ENCODE assay signal across 20 cellular contexts in the genomic region with DNA sequence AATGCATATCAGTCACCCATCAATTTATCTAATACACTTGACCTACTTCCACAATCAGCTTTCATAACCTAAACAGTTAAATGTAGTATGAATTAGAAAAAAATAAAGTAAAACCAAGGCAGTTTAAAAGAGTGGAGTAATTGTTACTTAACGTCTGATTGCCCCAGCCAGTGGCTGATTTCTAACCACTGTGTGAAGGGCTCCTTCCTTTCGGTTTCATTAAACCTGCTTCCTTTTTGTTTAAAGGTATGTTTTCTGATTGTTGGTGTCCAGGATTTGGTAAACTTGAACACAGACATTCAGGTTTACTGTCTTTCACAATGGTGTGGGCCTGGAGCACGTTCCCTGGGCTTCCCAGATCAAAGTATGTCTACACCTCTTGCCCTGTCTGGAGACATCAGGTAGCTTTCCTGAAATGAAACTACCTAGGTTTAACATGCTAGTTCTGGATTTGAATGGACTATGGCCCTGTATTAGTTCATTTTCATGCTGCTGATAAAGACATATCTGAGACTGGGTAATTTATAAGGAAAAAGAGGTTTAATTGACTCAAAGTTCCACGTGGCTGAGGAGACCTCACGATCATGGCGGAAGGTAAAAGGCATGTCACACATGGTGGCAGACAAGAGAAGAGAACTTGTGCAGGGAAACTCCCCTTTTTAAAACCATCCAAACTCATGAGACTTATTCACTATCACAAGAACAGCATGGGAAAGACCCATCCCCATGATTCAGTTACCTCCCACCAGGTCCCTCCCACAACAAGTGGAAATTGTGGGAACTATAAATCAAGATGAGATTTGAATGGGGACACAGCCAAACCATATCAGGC.
A peak's percentile ranks its signal among the peaks of the same experiment; 100 is the strongest.
DNase-seq lines count a peak whose midpoint lies in the region; ATAC-seq and TF ChIP-seq lines count a peak whose summit lies in the region.
"Had no signal": no experiment of that assay in that cellular context is flagged by ENCODE, and none has a peak within 500 bp of the region (broad histone marks: within the 10 kb centered on the region; RNA-seq: fewer than 3 reads in every experiment).

No MANE protein-coding gene starts in this region.

- TF ChIP-seq EP300 in sigmoid colon (IDR thresholded peaks at IDR 0.05) = no peak

- no peaks in the 10 kb centered on the region for H3K27me3 Mint-ChIP-seq in activated naive CD4-positive, alpha-beta T cell treated with anti-CD3 and anti-CD28 coated beads, Interleukin-2, amount 50 U/mL, for 24 hours
- no peaks in the 10 kb centered on the region for H3K27me3 Mint-ChIP-seq in activated T-helper 2 cell treated with anti-CD3 and anti-CD28 coated beads, Interferon-gamma antibody, Interleukin-2, Interleukin-4, amounts not matched to agents 10 μg/mL and 5 μg/mL and 100 μg/mL, durations not matched to agents 14 hours and 24 hours and 36 hours (ENCODE audit: low read depth)

- H3K36me3 ChIP-seq in upper lobe of right lung (no peaks in the 10 kb centered on the region), sigmoid colon (no peaks in the 10 kb centered on the region)
- H3K36me3 ChIP-seq: ascending aorta, SJCRH30, vagina had no signal

- peak overlapping the region; percentile 19 for H3K27ac Mint-ChIP-seq in activated naive CD4-positive, alpha-beta T cell treated with anti-CD3 and anti-CD28 coated beads, Interleukin-2, amount 50 U/mL, for 24 hours
- peak overlapping the region; percentile 60 for H3K27ac Mint-ChIP-seq in activated T-helper 2 cell treated with anti-CD3 and anti-CD28 coated beads, Interferon-gamma antibody, Interleukin-2, Interleukin-4, amounts not matched to agents 10 μg/mL and 5 μg/mL and 100 μg/mL, durations not matched to agents 14 hours and 24 hours and 36 hours

- ATAC-seq in upper lobe of right lung = peak; percentile 41
- no peak for ATAC-seq in GM19463 (IDR thresholded peaks at IDR 0.05; ENCODE audit: unreplicated experiment)
- ATAC-seq: psoas muscle had no signal

- no peak for TF ChIP-seq POLR2A in sigmoid colon (IDR thresholded peaks at IDR 0.05)

- H3K27ac ChIP-seq in upper lobe of right lung (no peak overlapping the region), sigmoid colon (no peak overlapping the region)
- H3K27ac ChIP-seq: ascending aorta, PC-9, psoas muscle, SJCRH30, vagina had no signal

- DNase-seq in activated naive CD4-positive, alpha-beta T cell (lab: John Stamatoyannopoulos, UW) = no peak
- DNase-seq in MV-4-11 (lab: John Stamatoyannopoulos, UW) (peak; percentile 41), upper lobe of right lung (no peak), cerebellum (ENCODE audit: low spot score) (no peak), sigmoid colon (no peak)
- no peak for DNase-seq in activated T-helper 2 cell treated with anti-CD3 and anti-CD28 coated beads, Interferon-gamma antibody, Interleukin-2, Interleukin-4, amounts not matched to agents 10 μg/mL and 5 μg/mL and 100 μg/mL, durations not matched to agents 14 hours and 24 hours and 36 hours (ENCODE audit: low spot score)
- DNase-seq: activated CD4-positive, CD25-positive, alpha-beta regulatory T cell; activated gamma-delta T cell treated with Interleukin-2 at 50 U/mL for 16 hours; DND-41; effector memory CD4-positive, alpha-beta T cell; NCI-H1105; NCI-H526 treated with DMSO at 0.1 percent for 48 hours; PC-9; psoas muscle; SJCRH30 had no signal

- H3K4me3 ChIP-seq in upper lobe of right lung (no peak overlapping the region), sigmoid colon (no peak overlapping the region)
- H3K4me3 ChIP-seq: ascending aorta, PC-9, psoas muscle, SJCRH30, smooth muscle cell, vagina had no signal

- no peak for TF ChIP-seq CTCF in upper lobe of right lung (IDR thresholded peaks at IDR 0.05)
- TF ChIP-seq CTCF in sigmoid colon (IDR thresholded peaks at IDR 0.05) = no peak

- peaks cover 10% of the 10 kb centered on the region for H3K4me1 Mint-ChIP-seq in activated naive CD4-positive, alpha-beta T cell treated with anti-CD3 and anti-CD28 coated beads, Interleukin-2, amount 50 U/mL, for 24 hours
- H3K4me1 Mint-ChIP-seq in activated T-helper 2 cell treated with anti-CD3 and anti-CD28 coated beads, Interferon-gamma antibody, Interleukin-2, Interleukin-4, amounts not matched to agents 10 μg/mL and 5 μg/mL and 100 μg/mL, durations not matched to agents 14 hours and 24 hours and 36 hours (ENCODE audit: low read depth) = peaks cover 8% of the 10 kb centered on the region

- no peaks in the 10 kb centered on the region for H3K9me3 ChIP-seq in upper lobe of right lung
- no peaks in the 10 kb centered on the region for H3K9me3 ChIP-seq in sigmoid colon
- H3K9me3 ChIP-seq: ascending aorta, psoas muscle, SJCRH30, vagina had no signal

- 73% methylated on average over 6 of the region's 6 CpGs for WGBS in sigmoid colon, 2 donors

- H3K27me3 ChIP-seq in upper lobe of right lung (no peaks in the 10 kb centered on the region), sigmoid colon (no peaks in the 10 kb centered on the region)
- H3K27me3 ChIP-seq: ascending aorta, vagina had no signal

- intact Hi-C loops in activated T-helper 2 cell treated with anti-CD3 and anti-CD28 coated beads, Interferon-gamma antibody, Interleukin-2, Interleukin-4, amounts not matched to agents 10 μg/mL and 5 μg/mL and 100 μg/mL, durations not matched to agents 14 hours and 24 hours and 36 hours (cut with micrococcal nuclease) = no loop called here
- intact Hi-C loops in upper lobe of right lung (cut with DNase I) = no loop called here
- intact Hi-C loops in sigmoid colon (cut with DNase I) = no loop called here

- H3K9me3 Mint-ChIP-seq in activated naive CD4-positive, alpha-beta T cell treated with anti-CD3 and anti-CD28 coated beads, Interleukin-2, amount 50 U/mL, for 24 hours = no peaks in the 10 kb centered on the region
- peaks cover 44% of the 10 kb centered on the region for H3K9me3 Mint-ChIP-seq in activated T-helper 2 cell treated with anti-CD3 and anti-CD28 coated beads, Interferon-gamma antibody, Interleukin-2, Interleukin-4, amounts not matched to agents 10 μg/mL and 5 μg/mL and 100 μg/mL, durations not matched to agents 14 hours and 24 hours and 36 hours

- H3K36me3 Mint-ChIP-seq in activated naive CD4-positive, alpha-beta T cell treated with anti-CD3 and anti-CD28 coated beads, Interleukin-2, amount 50 U/mL, for 24 hours = peaks cover 3% of the 10 kb centered on the region
- H3K36me3 Mint-ChIP-seq in activated T-helper 2 cell treated with anti-CD3 and anti-CD28 coated beads, Interferon-gamma antibody, Interleukin-2, Interleukin-4, amounts not matched to agents 10 μg/mL and 5 μg/mL and 100 μg/mL, durations not matched to agents 14 hours and 24 hours and 36 hours (ENCODE audit: low read depth) = peaks cover 30% of the 10 kb centered on the region

- no peaks in the 10 kb centered on the region for H3K4me1 ChIP-seq in upper lobe of right lung
- H3K4me1 ChIP-seq in sigmoid colon = no peaks in the 10 kb centered on the region
- H3K4me1 ChIP-seq: ascending aorta, psoas muscle, SJCRH30, vagina had no signal

- H3K4me3 Mint-ChIP-seq in activated naive CD4-positive, alpha-beta T cell treated with anti-CD3 and anti-CD28 coated beads, Interleukin-2, amount 50 U/mL, for 24 hours = no peak overlapping the region
- H3K4me3 Mint-ChIP-seq in activated T-helper 2 cell treated with anti-CD3 and anti-CD28 coated beads, Interferon-gamma antibody, Interleukin-2, Interleukin-4, amounts not matched to agents 10 μg/mL and 5 μg/mL and 100 μg/mL, durations not matched to agents 14 hours and 24 hours and 36 hours (ENCODE audit: low read depth) = no peak overlapping the region
